ENCODE assay signal across 9 cellular contexts in genomic region chr14:69877492-69877891, GRCh38. TPM values are rescaled to one million over a fixed set of nuclear protein-coding genes. Genes with fewer than 3 reads are reported as not detected.
A peak's percentile ranks its signal among the peaks of the same experiment; 100 is the strongest.
DNase-seq lines count a peak whose midpoint lies in the region; ATAC-seq, FAIRE-seq and TF ChIP-seq lines count a peak whose summit lies in the region.
"Had no signal": no experiment of that assay in that cellular context is flagged by ENCODE, and none has a peak within 500 bp of the region (broad histone marks: within the 10 kb centered on the region; RNA-seq: fewer than 3 reads in every experiment).

No MANE protein-coding gene starts in this region.

- H3K9me2 ChIP-seq in hepatocyte (replicated peaks; ENCODE audit: insufficient read depth): no peaks in the 10 kb centered on the region

- H4K20me1 ChIP-seq in hepatocyte (ENCODE audit: insufficient read depth, poor library complexity, severe bottlenecking): no peaks in the 10 kb centered on the region

- H3K4me1 ChIP-seq in A673 (ENCODE audit: insufficient read depth, low read length, poor library complexity, severe bottlenecking): peaks cover 5% of the 10 kb centered on the region
- H3K4me1 ChIP-seq in hepatocyte (ENCODE audit: insufficient read depth): peaks cover 4% of the 10 kb centered on the region

- no peak overlapping the region for H3K4me2 ChIP-seq in hepatocyte

- TF ChIP-seq CTCF in A673 (conservative IDR thresholded peaks at IDR 0.05; ENCODE audit: low read depth, low read length) (peak; percentile 64), hepatocyte (IDR thresholded peaks at IDR 0.05; ENCODE audit: poor library complexity) (peak; percentile 48)

- intact Hi-C loops in A673 (cut with micrococcal nuclease; ENCODE audit: unreplicated experiment): loop anchor here (5.0 kb wide), 1 partner anchor 150 kb away; no protein-coding TSS in a partner anchor

- no peak for FAIRE-seq in H54 (lab: Jason Lieb, UNC)

- POLR2A ChIA-PET in A673 (lab: Charles Lee; ENCODE audit: low non-redundant PET): interaction anchor here (0.6 kb wide), 1 partner anchor 30 kb away, joined by 3 read pairs; no protein-coding TSS in a partner anchor

- H2AFZ ChIP-seq in hepatocyte: no peak overlapping the region

- no peaks in the 10 kb centered on the region for H3K79me2 ChIP-seq in hepatocyte

- H3K36me3 ChIP-seq in A673 (ENCODE audit: insufficient read depth, low read length, poor library complexity, severe bottlenecking) (no peaks in the 10 kb centered on the region), hepatocyte (replicated peaks; ENCODE audit: insufficient read depth, low read depth) (no peaks in the 10 kb centered on the region)

- H3K27me3 ChIP-seq in A673 (replicated peaks; ENCODE audit: insufficient read depth, low read depth, low read length, poor library complexity) (peaks cover 72% of the 10 kb centered on the region), hepatocyte (peaks cover 33% of the 10 kb centered on the region)

- H3K4me3 ChIP-seq in A673 (ENCODE audit: low read depth, low read length, poor library complexity, severe bottlenecking): no peak overlapping the region
- H3K4me3 ChIP-seq in hepatocyte: no peak overlapping the region

- ATAC-seq in HG02840 (IDR thresholded peaks at IDR 0.05; ENCODE audit: low FRiP score, unreplicated experiment) (no peak), GM21515 (IDR thresholded peaks at IDR 0.05; ENCODE audit: unreplicated experiment) (no peak), GM21528 (IDR thresholded peaks at IDR 0.05; ENCODE audit: low FRiP score, unreplicated experiment) (no peak)

- DNase-seq in A673 (ENCODE audit: low spot score): peak; percentile 35
- peak; percentile 20 for DNase-seq in H54 (ENCODE audit: insufficient read length, low spot score)
- peak; percentile 59 for DNase-seq in SHP77 treated with DMSO at 0.1 percent for 48 hours (lab: John Stamatoyannopoulos, UW)
- peak; percentile 41 for DNase-seq in hepatocyte (ENCODE audit: low spot score)
- no peak for DNase-seq in activated T-cell treated with anti-CD3 and anti-CD28 coated beads, Interleukin-2, amount 50 U/mL, for 48 hours
- DNase-seq: T1000 had no signal

- H3K27ac ChIP-seq in A673 (ENCODE audit: low read depth, low read length, poor library complexity, severe bottlenecking) (no peak overlapping the region), hepatocyte (no peak overlapping the region)

- CTCF ChIA-PET in A673 (lab: Charles Lee): interaction anchor here (1.0 kb wide), 1 partner anchor 151 kb away, joined by 3 read pairs; no protein-coding TSS in a partner anchor

- 56% methylated on average over 2 of the region's 2 CpGs for WGBS in hepatocyte (ENCODE audit: low lambda C conversion rate, missing lambda C conversion rate)

- TF ChIP-seq POLR2A in H54 (IDR thresholded peaks at IDR 0.05; ENCODE audit: low read depth, low read length): no peak

- H3K9me3 ChIP-seq in A673 (ENCODE audit: low read depth, low read length, poor library complexity, severe bottlenecking) (no peaks in the 10 kb centered on the region), hepatocyte (ENCODE audit: low read depth) (no peaks in the 10 kb centered on the region)

- BruUV-seq in A673 (replicated peaks; lab: Mats Ljungman, UMichigan): no TSS peak

RNA-seq across cellular contexts. Expression of gene SMOC1, which starts 1.7 kb away (rescaled TPM):
- not detected in 2 replicates for total RNA-seq in A673 (2021)
- total RNA-seq in hepatocyte: 6.2 and 6.3 TPM in 2 replicates
- 2.1 and 3.4 TPM in 2 replicates for polyA plus RNA-seq in hepatocyte

Comparison
In these comparisons a context has a peak if more than half of its experiments do, and no peak if none do; other contexts are left out.
1. DNase-seq: peak in A673 (single experiment), H54 (single experiment), SHP77 treated with DMSO at 0.1 percent for 48 hours (single experiment) and hepatocyte (single experiment); none in activated T-cell treated with anti-CD3 and anti-CD28 coated beads, Interleukin-2, amount 50 U/mL, for 48 hours (0 of 2).